In the genomic region with DNA sequence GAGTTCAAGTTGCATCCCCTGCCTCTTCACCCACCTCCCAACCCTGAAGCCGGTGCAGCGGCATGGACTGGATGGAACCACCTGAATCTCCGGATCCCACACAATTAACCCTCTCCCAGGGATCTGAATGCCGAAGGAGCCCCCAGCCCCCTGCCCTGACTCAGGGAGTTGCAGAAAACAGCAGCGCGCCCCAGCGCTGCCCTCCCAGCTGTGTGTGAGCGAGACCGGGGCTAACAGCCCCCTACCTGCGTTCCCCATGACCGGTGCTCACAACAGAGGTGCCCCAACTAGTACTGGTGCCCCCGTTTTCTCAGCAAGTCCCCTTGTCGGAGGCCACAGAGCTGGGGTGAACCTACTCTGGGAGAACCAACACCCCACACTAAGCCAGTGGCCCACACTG, we compare ENCODE assay signal across 17 cellular contexts.
DNase-seq lines count a peak whose midpoint lies in the region; ATAC-seq and TF ChIP-seq lines count a peak whose summit lies in the region.
"Had no signal": no experiment of that assay in that cellular context is flagged by ENCODE, and none has a peak within 500 bp of the region (broad histone marks: within the 10 kb centered on the region; RNA-seq: fewer than 3 reads in every experiment).

No MANE protein-coding gene starts in this region.

- H3K27me3 ChIP-seq in BLaER1 treated with 17β-estradiol and CSF1 and Interleukin-3, amounts not matched to agents 10 nM and 100 nM: peaks cover 13 to 50% (median 37%) of the 10 kb centered on the region in 11 experiments
- H3K27me3 ChIP-seq in thoracic aorta (replicated peaks; ENCODE audit: insufficient read depth) (no peaks in the 10 kb centered on the region), brain microvascular endothelial cell (replicated peaks) (peaks cover 5% of the 10 kb centered on the region)

- H3K36me3 Mint-ChIP-seq in neural crest cell (ENCODE audit: low read depth): no peaks in the 10 kb centered on the region
- H3K36me3 Mint-ChIP-seq: CD4-positive, alpha-beta memory T cell; IgD-negative memory B cell had no signal

- H3K4me2 ChIP-seq in BLaER1 treated with 17β-estradiol and CSF1 and Interleukin-3, amounts not matched to agents 10 nM and 100 nM: peak overlapping the region in 8 of 11 experiments; percentile 46 to 88 (median 70); a peak in 14 of 22 replicates

- DNase-seq in coronary artery (ENCODE audit: low spot score) (no peak), neural crest cell (ENCODE audit: low read depth, low spot score) (no peak), thoracic aorta (ENCODE audit: low spot score) (no peak), NCI-H1694 (lab: John Stamatoyannopoulos, UW) (no peak), brain microvascular endothelial cell (no peak), NCI-H526 (lab: John Stamatoyannopoulos, UW) (no peak), AG08396 (ENCODE audit: low spot score) (no peak)
- DNase-seq: 8988T; CD4-positive, alpha-beta memory T cell; DMS79 treated with DMSO at 0.1 percent for 48 hours; GF-D8 had no signal

- H4K20me1 ChIP-seq in BLaER1 treated with 17β-estradiol and CSF1 and Interleukin-3, amounts not matched to agents 10 nM and 100 nM: peaks cover 0 to 11% (median 0%) of the 10 kb centered on the region in 11 experiments; a peak in 2 of 22 replicates

- H3K9me3 ChIP-seq in BLaER1 treated with 17β-estradiol and CSF1 and Interleukin-3, amounts not matched to agents 10 nM and 100 nM (replicated peaks in 1 of 11): no peaks in the 10 kb centered on the region
- H3K9me3 ChIP-seq in thoracic aorta: no peaks in the 10 kb centered on the region
- H3K9me3 ChIP-seq: HAP-1 had no signal

- no peak overlapping the region for H3K27ac ChIP-seq in BLaER1 treated with 17β-estradiol and CSF1 and Interleukin-3, amounts not matched to agents 10 nM and 100 nM
- H3K27ac ChIP-seq in coronary artery: peak overlapping the region; percentile 89 to 91
- peak overlapping the region; percentile 53 to 100 for H3K27ac ChIP-seq in thoracic aorta
- no peak overlapping the region for H3K27ac ChIP-seq in brain microvascular endothelial cell
- H3K27ac ChIP-seq: C4-2B had no signal

- in situ Hi-C loops in brain microvascular endothelial cell (cut with HindIII; ENCODE audit: low pct_ligation_motif_present, low sequenced_read_pairs): no loop called here

- no peaks in the 10 kb centered on the region for H3K36me3 ChIP-seq in BLaER1 treated with 17β-estradiol and CSF1 and Interleukin-3, amounts not matched to agents 10 nM and 100 nM
- no peaks in the 10 kb centered on the region for H3K36me3 ChIP-seq in thoracic aorta
- H3K36me3 ChIP-seq in brain microvascular endothelial cell (replicated peaks): no peaks in the 10 kb centered on the region
- H3K36me3 ChIP-seq: HAP-1 had no signal

- H3K4me1 Mint-ChIP-seq in neural crest cell: peaks cover 41% of the 10 kb centered on the region
- H3K4me1 Mint-ChIP-seq: B cell; CD4-positive, alpha-beta memory T cell; IgD-negative memory B cell had no signal

- H3K4me1 ChIP-seq in BLaER1 treated with 17β-estradiol and CSF1 and Interleukin-3, amounts not matched to agents 10 nM and 100 nM: peaks cover 7 to 79% (median 64%) of the 10 kb centered on the region in 10 experiments; a peak in 18 of 20 replicates
- H3K4me1 ChIP-seq in thoracic aorta (ENCODE audit: control insufficient read depth in 1 of 2, low read depth in 2 of 2): peaks cover 28 to 82% of the 10 kb centered on the region in 2 donors
- H3K4me1 ChIP-seq: HAP-1 had no signal

- H3K9ac ChIP-seq in BLaER1 treated with 17β-estradiol and CSF1 and Interleukin-3, amounts not matched to agents 10 nM and 100 nM: no peak overlapping the region

- H3K27me3 Mint-ChIP-seq in neural crest cell (ENCODE audit: low read depth): peaks cover 9% of the 10 kb centered on the region
- H3K27me3 Mint-ChIP-seq: B cell; CD4-positive, alpha-beta memory T cell; IgD-negative memory B cell had no signal

- H3K27ac Mint-ChIP-seq in neural crest cell (ENCODE audit: unreplicated experiment): peak overlapping the region; percentile 19
- H3K27ac Mint-ChIP-seq: B cell; CD4-positive, alpha-beta memory T cell had no signal

- TF ChIP-seq CTCF in coronary artery (IDR thresholded peaks at IDR 0.05) (no peak), neural crest cell (conservative IDR thresholded peaks at IDR 0.05) (no peak), thoracic aorta (IDR thresholded peaks at IDR 0.05) (no peak), brain microvascular endothelial cell (IDR thresholded peaks at IDR 0.05; ENCODE audit: low read depth, low read length, missing control alignments) (no peak)

- no peak overlapping the region for H3K4me3 Mint-ChIP-seq in neural crest cell
- H3K4me3 Mint-ChIP-seq: B cell; CD4-positive, alpha-beta memory T cell; IgD-negative memory B cell had no signal

- no peak for ATAC-seq in thoracic aorta (ENCODE audit: insufficient number of reproducible peaks, low FRiP score, low read depth)
- ATAC-seq: HepG2 had no signal

- no peaks in the 10 kb centered on the region for H3K9me3 Mint-ChIP-seq in neural crest cell
- H3K9me3 Mint-ChIP-seq: CD4-positive, alpha-beta memory T cell; IgD-negative memory B cell had no signal

- H3K4me3 ChIP-seq in BLaER1 treated with 17β-estradiol and CSF1 and Interleukin-3, amounts not matched to agents 10 nM and 100 nM: no peak overlapping the region
- H3K4me3 ChIP-seq in coronary artery (no peak overlapping the region), thoracic aorta (no peak overlapping the region), brain microvascular endothelial cell (ENCODE audit: low read depth, low read length) (no peak overlapping the region)
- H3K4me3 ChIP-seq: HAP-1 had no signal

Comparison
In these comparisons a context has a peak if more than half of its experiments do, and no peak if none do; other contexts are left out.
1. H3K27ac ChIP-seq: peak in coronary artery (2 of 2) and thoracic aorta (2 of 2); none in BLaER1 treated with 17β-estradiol and CSF1 and Interleukin-3, amounts not matched to agents 10 nM and 100 nM (0 of 11) and brain microvascular endothelial cell (single experiment).